ENCODE assay signal across 1 cellular context in the genomic region with DNA sequence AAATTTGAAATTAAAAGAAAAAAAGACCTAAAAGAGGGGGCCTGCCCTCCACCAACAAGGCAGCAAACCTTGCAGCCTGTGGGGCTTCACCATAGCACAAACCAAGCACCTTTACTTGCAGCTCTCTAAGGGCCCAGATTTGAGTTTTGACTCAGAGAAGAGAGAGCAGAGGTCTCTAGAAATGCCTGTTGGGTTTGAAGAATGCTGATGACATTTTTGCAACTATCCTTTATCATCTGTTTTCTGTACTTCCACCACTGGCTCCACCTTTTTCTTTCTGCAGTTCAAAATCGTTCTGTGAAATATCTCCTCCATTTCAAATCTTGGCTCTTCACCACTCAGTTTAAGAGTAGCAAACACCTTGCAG.
TF ChIP-seq lines count a peak whose summit lies in the region.

No MANE protein-coding gene starts in this region.

TF ChIP-seq in SK-N-SH treated with all-trans-retinoic acid at 6 μM for 48 hours, 23 proteins besides CTCF, POLR2A, EP300 and RAD21 (continued from another document):
- TF ChIP-seq, protein P1, sequence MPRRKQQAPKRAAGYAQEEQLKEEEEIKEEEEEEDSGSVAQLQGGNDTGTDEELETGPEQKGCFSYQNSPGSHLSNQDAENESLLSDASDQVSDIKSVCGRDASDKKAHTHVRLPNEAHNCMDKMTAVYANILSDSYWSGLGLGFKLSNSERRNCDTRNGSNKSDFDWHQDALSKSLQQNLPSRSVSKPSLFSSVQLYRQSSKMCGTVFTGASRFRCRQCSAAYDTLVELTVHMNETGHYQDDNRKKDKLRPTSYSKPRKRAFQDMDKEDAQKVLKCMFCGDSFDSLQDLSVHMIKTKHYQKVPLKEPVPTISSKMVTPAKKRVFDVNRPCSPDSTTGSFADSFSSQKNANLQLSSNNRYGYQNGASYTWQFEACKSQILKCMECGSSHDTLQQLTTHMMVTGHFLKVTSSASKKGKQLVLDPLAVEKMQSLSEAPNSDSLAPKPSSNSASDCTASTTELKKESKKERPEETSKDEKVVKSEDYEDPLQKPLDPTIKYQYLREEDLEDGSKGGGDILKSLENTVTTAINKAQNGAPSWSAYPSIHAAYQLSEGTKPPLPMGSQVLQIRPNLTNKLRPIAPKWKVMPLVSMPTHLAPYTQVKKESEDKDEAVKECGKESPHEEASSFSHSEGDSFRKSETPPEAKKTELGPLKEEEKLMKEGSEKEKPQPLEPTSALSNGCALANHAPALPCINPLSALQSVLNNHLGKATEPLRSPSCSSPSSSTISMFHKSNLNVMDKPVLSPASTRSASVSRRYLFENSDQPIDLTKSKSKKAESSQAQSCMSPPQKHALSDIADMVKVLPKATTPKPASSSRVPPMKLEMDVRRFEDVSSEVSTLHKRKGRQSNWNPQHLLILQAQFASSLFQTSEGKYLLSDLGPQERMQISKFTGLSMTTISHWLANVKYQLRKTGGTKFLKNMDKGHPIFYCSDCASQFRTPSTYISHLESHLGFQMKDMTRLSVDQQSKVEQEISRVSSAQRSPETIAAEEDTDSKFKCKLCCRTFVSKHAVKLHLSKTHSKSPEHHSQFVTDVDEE (CRISPR knock-in tag; IDR thresholded peaks at IDR 0.05) = no peak
